In the genomic region with DNA sequence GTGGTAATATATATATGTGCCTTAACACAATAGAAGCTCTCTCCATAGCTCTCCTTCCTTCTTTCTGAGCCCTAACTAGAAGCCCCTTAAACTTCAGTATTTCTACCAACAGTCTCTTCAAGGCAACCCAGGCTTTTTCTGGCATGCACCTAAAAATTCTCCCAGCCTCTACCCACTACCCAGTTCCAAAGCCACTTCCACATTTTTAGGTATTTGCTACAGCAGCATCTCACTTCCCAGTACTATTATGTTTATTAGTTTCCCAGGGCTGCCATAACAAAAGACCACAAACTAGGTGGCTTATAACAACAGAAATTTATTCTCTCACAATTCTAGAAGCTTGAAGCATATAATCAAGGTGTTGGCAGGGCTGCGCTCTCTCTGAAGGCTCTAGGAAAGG, we compare ENCODE assay signal across 1 cellular context.
TF ChIP-seq lines count a peak whose summit lies in the region.

No MANE protein-coding gene starts in this region.

TF ChIP-seq in WTC11, 78 proteins besides CTCF, POLR2A, EP300 and RAD21:
- TF ChIP-seq, protein P1, sequence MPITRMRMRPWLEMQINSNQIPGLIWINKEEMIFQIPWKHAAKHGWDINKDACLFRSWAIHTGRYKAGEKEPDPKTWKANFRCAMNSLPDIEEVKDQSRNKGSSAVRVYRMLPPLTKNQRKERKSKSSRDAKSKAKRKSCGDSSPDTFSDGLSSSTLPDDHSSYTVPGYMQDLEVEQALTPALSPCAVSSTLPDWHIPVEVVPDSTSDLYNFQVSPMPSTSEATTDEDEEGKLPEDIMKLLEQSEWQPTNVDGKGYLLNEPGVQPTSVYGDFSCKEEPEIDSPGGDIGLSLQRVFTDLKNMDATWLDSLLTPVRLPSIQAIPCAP (CRISPR knock-in tag; IDR thresholded peaks at IDR 0.05), result no peak
- TF ChIP-seq, protein P2, sequence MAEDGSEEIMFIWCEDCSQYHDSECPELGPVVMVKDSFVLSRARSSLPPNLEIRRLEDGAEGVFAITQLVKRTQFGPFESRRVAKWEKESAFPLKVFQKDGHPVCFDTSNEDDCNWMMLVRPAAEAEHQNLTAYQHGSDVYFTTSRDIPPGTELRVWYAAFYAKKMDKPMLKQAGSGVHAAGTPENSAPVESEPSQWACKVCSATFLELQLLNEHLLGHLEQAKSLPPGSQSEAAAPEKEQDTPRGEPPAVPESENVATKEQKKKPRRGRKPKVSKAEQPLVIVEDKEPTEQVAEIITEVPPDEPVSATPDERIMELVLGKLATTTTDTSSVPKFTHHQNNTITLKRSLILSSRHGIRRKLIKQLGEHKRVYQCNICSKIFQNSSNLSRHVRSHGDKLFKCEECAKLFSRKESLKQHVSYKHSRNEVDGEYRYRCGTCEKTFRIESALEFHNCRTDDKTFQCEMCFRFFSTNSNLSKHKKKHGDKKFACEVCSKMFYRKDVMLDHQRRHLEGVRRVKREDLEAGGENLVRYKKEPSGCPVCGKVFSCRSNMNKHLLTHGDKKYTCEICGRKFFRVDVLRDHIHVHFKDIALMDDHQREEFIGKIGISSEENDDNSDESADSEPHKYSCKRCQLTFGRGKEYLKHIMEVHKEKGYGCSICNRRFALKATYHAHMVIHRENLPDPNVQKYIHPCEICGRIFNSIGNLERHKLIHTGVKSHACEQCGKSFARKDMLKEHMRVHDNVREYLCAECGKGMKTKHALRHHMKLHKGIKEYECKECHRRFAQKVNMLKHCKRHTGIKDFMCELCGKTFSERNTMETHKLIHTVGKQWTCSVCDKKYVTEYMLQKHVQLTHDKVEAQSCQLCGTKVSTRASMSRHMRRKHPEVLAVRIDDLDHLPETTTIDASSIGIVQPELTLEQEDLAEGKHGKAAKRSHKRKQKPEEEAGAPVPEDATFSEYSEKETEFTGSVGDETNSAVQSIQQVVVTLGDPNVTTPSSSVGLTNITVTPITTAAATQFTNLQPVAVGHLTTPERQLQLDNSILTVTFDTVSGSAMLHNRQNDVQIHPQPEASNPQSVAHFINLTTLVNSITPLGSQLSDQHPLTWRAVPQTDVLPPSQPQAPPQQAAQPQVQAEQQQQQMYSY (CRISPR knock-in tag; IDR thresholded peaks at IDR 0.05), result peak; percentile 66
- TF ChIP-seq, protein P3, sequence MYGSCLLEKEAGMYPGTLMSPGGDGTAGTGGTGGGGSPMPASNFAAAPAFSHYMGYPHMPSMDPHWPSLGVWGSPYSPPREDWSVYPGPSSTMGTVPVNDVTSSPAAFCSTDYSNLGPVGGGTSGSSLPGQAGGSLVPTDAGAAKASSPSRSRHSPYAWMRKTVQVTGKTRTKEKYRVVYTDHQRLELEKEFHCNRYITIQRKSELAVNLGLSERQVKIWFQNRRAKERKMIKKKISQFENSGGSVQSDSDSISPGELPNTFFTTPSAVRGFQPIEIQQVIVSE (CRISPR knock-in tag; IDR thresholded peaks at IDR 0.05; ENCODE audit: borderline replicate concordance), result no peak
- TF ChIP-seq, protein P4, sequence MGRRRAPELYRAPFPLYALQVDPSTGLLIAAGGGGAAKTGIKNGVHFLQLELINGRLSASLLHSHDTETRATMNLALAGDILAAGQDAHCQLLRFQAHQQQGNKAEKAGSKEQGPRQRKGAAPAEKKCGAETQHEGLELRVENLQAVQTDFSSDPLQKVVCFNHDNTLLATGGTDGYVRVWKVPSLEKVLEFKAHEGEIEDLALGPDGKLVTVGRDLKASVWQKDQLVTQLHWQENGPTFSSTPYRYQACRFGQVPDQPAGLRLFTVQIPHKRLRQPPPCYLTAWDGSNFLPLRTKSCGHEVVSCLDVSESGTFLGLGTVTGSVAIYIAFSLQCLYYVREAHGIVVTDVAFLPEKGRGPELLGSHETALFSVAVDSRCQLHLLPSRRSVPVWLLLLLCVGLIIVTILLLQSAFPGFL (CRISPR knock-in tag; IDR thresholded peaks at IDR 0.05; ENCODE audit: borderline replicate concordance), result no peak
- TF ChIP-seq CREM (CRISPR knock-in tag; IDR thresholded peaks at IDR 0.05), result no peak
- TF ChIP-seq RORB (CRISPR knock-in tag; IDR thresholded peaks at IDR 0.05), result no peak
